Comparison of ENCODE assay signal across 26 cellular contexts in the genomic region with DNA sequence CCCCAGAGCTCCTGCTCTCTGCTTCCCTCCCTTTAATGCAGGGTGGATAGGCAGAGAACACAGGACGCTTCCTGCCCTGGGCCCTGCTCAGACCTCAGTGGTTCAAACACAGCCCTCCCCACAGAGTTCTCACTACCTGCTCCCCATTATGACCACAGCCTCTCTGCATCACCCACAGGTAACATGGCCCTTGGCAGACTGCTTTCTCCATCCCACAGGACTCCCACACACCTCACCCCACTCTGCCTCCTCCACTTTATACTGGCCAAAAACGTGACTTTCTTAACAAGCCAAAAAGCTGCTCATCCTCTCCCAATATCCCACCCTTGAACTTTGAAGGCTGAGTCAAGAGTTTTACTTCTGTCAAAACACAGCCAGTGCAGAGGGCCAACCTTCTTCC. TPM values are rescaled to one million over a fixed set of nuclear protein-coding genes. Genes with fewer than 3 reads are reported as not detected.
DNase-seq lines count a peak whose midpoint lies in the region; ATAC-seq and TF ChIP-seq lines count a peak whose summit lies in the region.
"Had no signal": no experiment of that assay in that cellular context is flagged by ENCODE, and none has a peak within 500 bp of the region (broad histone marks: within the 10 kb centered on the region; RNA-seq: fewer than 3 reads in every experiment).

No MANE protein-coding gene starts in this region.

- CTCF ChIA-PET in Caco-2 (lab: Charles Lee), result interaction anchor here (0.6 kb wide), 1 partner anchor 69 kb away, joined by 3 read pairs; no protein-coding TSS in a partner anchor

- POLR2A ChIA-PET in activated naive CD8-positive, alpha-beta T cell treated with anti-CD3 and anti-CD28 coated beads, Interleukin-2, amount 10 ng/mL, durations not matched to agents 7 days and 5 days (lab: Charles Lee), result no interaction called here
- POLR2A ChIA-PET in Caco-2 (lab: Charles Lee), result no interaction called here

- peaks cover 4% of the 10 kb centered on the region for H3K4me1 Mint-ChIP-seq in activated CD4-positive, alpha-beta T cell treated with anti-CD3 and anti-CD28 coated beads, Interleukin-2, amount 10 ng/mL, durations not matched to agents 24 days and 14 days
- peaks cover 9% of the 10 kb centered on the region for H3K4me1 Mint-ChIP-seq in activated naive CD8-positive, alpha-beta T cell treated with anti-CD3 and anti-CD28 coated beads, Interleukin-2, amount 10 ng/mL, durations not matched to agents 7 days and 5 days
- peaks cover 6% of the 10 kb centered on the region for H3K4me1 Mint-ChIP-seq in activated naive CD8-positive, alpha-beta T cell treated with anti-CD3 and anti-CD28 coated beads for 36 hours
- H3K4me1 Mint-ChIP-seq in nephron (peaks cover 18% of the 10 kb centered on the region), Caco-2 (ENCODE audit: low read depth, unreplicated experiment) (peaks cover 3% of the 10 kb centered on the region)
- H3K4me1 Mint-ChIP-seq: CD8-positive, alpha-beta memory T cell had no signal

- H3K36me3 Mint-ChIP-seq in activated CD4-positive, alpha-beta T cell treated with anti-CD3 and anti-CD28 coated beads, Interleukin-2, amount 10 ng/mL, durations not matched to agents 24 days and 14 days (ENCODE audit: low read depth), result no peaks in the 10 kb centered on the region
- H3K36me3 Mint-ChIP-seq in activated naive CD8-positive, alpha-beta T cell treated with anti-CD3 and anti-CD28 coated beads, Interleukin-2, amount 10 ng/mL, durations not matched to agents 7 days and 5 days, result peaks cover 2% of the 10 kb centered on the region
- no peaks in the 10 kb centered on the region for H3K36me3 Mint-ChIP-seq in activated naive CD8-positive, alpha-beta T cell treated with anti-CD3 and anti-CD28 coated beads for 36 hours
- H3K36me3 Mint-ChIP-seq in nephron (ENCODE audit: low read depth), result no peaks in the 10 kb centered on the region
- no peaks in the 10 kb centered on the region for H3K36me3 Mint-ChIP-seq in Caco-2 (ENCODE audit: insufficient read depth, unreplicated experiment)
- H3K36me3 Mint-ChIP-seq: CD8-positive, alpha-beta memory T cell had no signal

- H3K27ac Mint-ChIP-seq in activated CD4-positive, alpha-beta T cell treated with anti-CD3 and anti-CD28 coated beads, Interleukin-2, amount 10 ng/mL, durations not matched to agents 24 days and 14 days, result peak overlapping the region; percentile 32
- H3K27ac Mint-ChIP-seq in activated naive CD8-positive, alpha-beta T cell treated with anti-CD3 and anti-CD28 coated beads, Interleukin-2, amount 10 ng/mL, durations not matched to agents 7 days and 5 days, result peak overlapping the region; percentile 17
- no peak overlapping the region for H3K27ac Mint-ChIP-seq in activated naive CD8-positive, alpha-beta T cell treated with anti-CD3 and anti-CD28 coated beads for 36 hours
- H3K27ac Mint-ChIP-seq in nephron (peak overlapping the region in 2 of 3 experiments; percentile 30 to 36), Caco-2 (ENCODE audit: unreplicated experiment) (no peak overlapping the region)

- H3K4me3 ChIP-seq in Caco-2 (ENCODE audit: low read depth, low read length), result no peak overlapping the region
- H3K4me3 ChIP-seq: HAP-1 had no signal

- H3K4me3 Mint-ChIP-seq in activated CD4-positive, alpha-beta T cell treated with anti-CD3 and anti-CD28 coated beads, Interleukin-2, amount 10 ng/mL, durations not matched to agents 24 days and 14 days, result no peak overlapping the region
- no peak overlapping the region for H3K4me3 Mint-ChIP-seq in activated naive CD8-positive, alpha-beta T cell treated with anti-CD3 and anti-CD28 coated beads, Interleukin-2, amount 10 ng/mL, durations not matched to agents 7 days and 5 days
- H3K4me3 Mint-ChIP-seq in activated naive CD8-positive, alpha-beta T cell treated with anti-CD3 and anti-CD28 coated beads for 36 hours, result no peak overlapping the region
- no peak overlapping the region for H3K4me3 Mint-ChIP-seq in nephron
- H3K4me3 Mint-ChIP-seq in Caco-2 (ENCODE audit: unreplicated experiment), result no peak overlapping the region
- H3K4me3 Mint-ChIP-seq: CD14-positive monocyte; CD8-positive, alpha-beta memory T cell had no signal

- H3K27me3 Mint-ChIP-seq in activated CD4-positive, alpha-beta T cell treated with anti-CD3 and anti-CD28 coated beads, Interleukin-2, amount 10 ng/mL, durations not matched to agents 24 days and 14 days, result no peaks in the 10 kb centered on the region
- H3K27me3 Mint-ChIP-seq in activated naive CD8-positive, alpha-beta T cell treated with anti-CD3 and anti-CD28 coated beads, Interleukin-2, amount 10 ng/mL, durations not matched to agents 7 days and 5 days, result no peaks in the 10 kb centered on the region
- no peaks in the 10 kb centered on the region for H3K27me3 Mint-ChIP-seq in activated naive CD8-positive, alpha-beta T cell treated with anti-CD3 and anti-CD28 coated beads for 36 hours
- H3K27me3 Mint-ChIP-seq in nephron (ENCODE audit: low read depth), result no peaks in the 10 kb centered on the region
- H3K27me3 Mint-ChIP-seq in Caco-2 (ENCODE audit: insufficient read depth, unreplicated experiment), result no peaks in the 10 kb centered on the region
- H3K27me3 Mint-ChIP-seq: CD8-positive, alpha-beta memory T cell had no signal

- no TSS peak for BruUV-seq in Caco-2 (replicated peaks; lab: Mats Ljungman, UMichigan)

- TF ChIP-seq CTCF in nephron (IDR thresholded peaks at IDR 0.05; ENCODE audit: unreplicated experiment in 3 of 3) (no peak), Caco-2 (IDR thresholded peaks at IDR 0.05; ENCODE audit: insufficient read depth in 1 of 2, low read depth in 1 of 2, low read length in 1 of 2, severe bottlenecking in 1 of 2, unreplicated experiment in 1 of 2) (no peak)

- peaks cover 14% of the 10 kb centered on the region for H3K4me1 ChIP-seq in Caco-2
- H3K4me1 ChIP-seq: HAP-1 had no signal

- no peaks in the 10 kb centered on the region for H3K27me3 ChIP-seq in Caco-2 (replicated peaks; ENCODE audit: control insufficient read depth, insufficient read depth, low read length)
- H3K27me3 ChIP-seq: BE2C had no signal

- ATAC-seq in activated naive CD8-positive, alpha-beta T cell treated with anti-CD3 and anti-CD28 coated beads, Interleukin-2, amount 10 ng/mL, durations not matched to agents 7 days and 5 days (ENCODE audit: low read depth), result no peak
- ATAC-seq: PC-3 had no signal

- intact Hi-C loops in activated CD4-positive, alpha-beta T cell treated with anti-CD3 and anti-CD28 coated beads, Interleukin-2, amount 10 ng/mL, durations not matched to agents 24 days and 14 days (cut with micrococcal nuclease), result no loop called here
- intact Hi-C loops in Caco-2 (cut with micrococcal nuclease; ENCODE audit: unreplicated experiment), result no loop called here

- no peak for DNase-seq in activated CD4-positive, alpha-beta T cell treated with anti-CD3 and anti-CD28 coated beads, Interleukin-2, amount 10 ng/mL, durations not matched to agents 24 days and 14 days
- DNase-seq in activated CD4-positive, alpha-beta T cell treated with anti-CD3 and anti-CD28 coated beads for 1 hour, result no peak
- no peak for DNase-seq in activated naive CD8-positive, alpha-beta T cell treated with anti-CD3 and anti-CD28 coated beads, Interleukin-2, amount 10 ng/mL, durations not matched to agents 7 days and 5 days
- no peak for DNase-seq in activated naive CD8-positive, alpha-beta T cell treated with anti-CD3 and anti-CD28 coated beads for 36 hours
- no peak for DNase-seq in kidney tubule cell (ENCODE audit: low spot score)
- DNase-seq in Caco-2, result no peak
- DNase-seq: 8988T; ACHN; BE2C; Calu3; CD8-positive, alpha-beta memory T cell; DMS79 treated with DMSO at 0.1 percent for 48 hours; GF-D8; GOT3; IMR-90; MM.1S; NCI-H1417; NCI-H1694; NCI-H2029 treated with DMSO at 0.1 percent for 48 hours; NCI-H446 treated with DMSO at 0.1 percent for 48 hours; NCI-H526; NK-92 treated with Interleukin-12 subunit alpha and Interleukin-12 subunit beta, amount 100 ng/mL, for 24 hours; PC-3 had no signal

- no peaks in the 10 kb centered on the region for H3K36me3 ChIP-seq in Caco-2 (ENCODE audit: control insufficient read depth, insufficient read depth, low read length)
- H3K36me3 ChIP-seq: BE2C had no signal

- no peaks in the 10 kb centered on the region for H3K9me3 Mint-ChIP-seq in activated CD4-positive, alpha-beta T cell treated with anti-CD3 and anti-CD28 coated beads, Interleukin-2, amount 10 ng/mL, durations not matched to agents 24 days and 14 days
- no peaks in the 10 kb centered on the region for H3K9me3 Mint-ChIP-seq in activated naive CD8-positive, alpha-beta T cell treated with anti-CD3 and anti-CD28 coated beads, Interleukin-2, amount 10 ng/mL, durations not matched to agents 7 days and 5 days
- no peaks in the 10 kb centered on the region for H3K9me3 Mint-ChIP-seq in activated naive CD8-positive, alpha-beta T cell treated with anti-CD3 and anti-CD28 coated beads for 36 hours
- H3K9me3 Mint-ChIP-seq in nephron (no peaks in the 10 kb centered on the region), Caco-2 (ENCODE audit: unreplicated experiment) (no peaks in the 10 kb centered on the region)
- H3K9me3 Mint-ChIP-seq: CD14-positive monocyte; CD8-positive, alpha-beta memory T cell had no signal

- no peaks in the 10 kb centered on the region for H3K9me3 ChIP-seq in Caco-2
- H3K9me3 ChIP-seq: BE2C, HAP-1 had no signal

RNA-seq across cellular contexts. Expression of a gene that starts 33.8 kb away (rescaled TPM):
- total RNA-seq in activated CD4-positive, alpha-beta T cell treated with anti-CD3 and anti-CD28 coated beads, Interleukin-2, amount 10 ng/mL, durations not matched to agents 24 days and 14 days, result 31.5 and 33.2 TPM in 2 replicates
- total RNA-seq in activated naive CD8-positive, alpha-beta T cell treated with anti-CD3 and anti-CD28 coated beads, Interleukin-2, amount 10 ng/mL, durations not matched to agents 7 days and 5 days, result 10 to 100 TPM; 32.1 to 33.0 TPM
- total RNA-seq in activated naive CD8-positive, alpha-beta T cell treated with anti-CD3 and anti-CD28 coated beads for 36 hours, result 10 to 100 TPM; 33.4 to 37.0 TPM
- total RNA-seq in Caco-2 (2022), result 37.8 and 42.6 TPM in 2 replicates

RNA-seq across cellular contexts. Expression of a gene that starts 48.8 kb away (rescaled TPM):
- 105 and 106 TPM in 2 replicates for total RNA-seq in activated CD4-positive, alpha-beta T cell treated with anti-CD3 and anti-CD28 coated beads, Interleukin-2, amount 10 ng/mL, durations not matched to agents 24 days and 14 days
- total RNA-seq in activated naive CD8-positive, alpha-beta T cell treated with anti-CD3 and anti-CD28 coated beads, Interleukin-2, amount 10 ng/mL, durations not matched to agents 7 days and 5 days, result 10 to 100 TPM; 53.6 to 57.3 TPM
- total RNA-seq in activated naive CD8-positive, alpha-beta T cell treated with anti-CD3 and anti-CD28 coated beads for 36 hours, result 100 to 1,000 TPM; 100 to 101 TPM
- 168 and 194 TPM in 2 replicates for total RNA-seq in Caco-2 (2022)

RNA-seq across cellular contexts. Expression of a gene that starts 52.7 kb away (rescaled TPM):
- total RNA-seq in activated CD4-positive, alpha-beta T cell treated with anti-CD3 and anti-CD28 coated beads, Interleukin-2, amount 10 ng/mL, durations not matched to agents 24 days and 14 days, result not detected in 2 replicates
- not detected for total RNA-seq in activated naive CD8-positive, alpha-beta T cell treated with anti-CD3 and anti-CD28 coated beads, Interleukin-2, amount 10 ng/mL, durations not matched to agents 7 days and 5 days
- total RNA-seq in activated naive CD8-positive, alpha-beta T cell treated with anti-CD3 and anti-CD28 coated beads for 36 hours, result not detected
- total RNA-seq in Caco-2 (2022), result 1.5 and 2.5 TPM in 2 replicates
- total RNA-seq: Calu3; CD8-positive, alpha-beta memory T cell; IMR-90; PC-3 had no signal

Comparison
In these comparisons a context has a peak if more than half of its experiments do, and no peak if none do; other contexts are left out.
1. H3K27ac Mint-ChIP-seq: peak in activated CD4-positive, alpha-beta T cell treated with anti-CD3 and anti-CD28 coated beads, Interleukin-2, amount 10 ng/mL, durations not matched to agents 24 days and 14 days (single experiment), activated naive CD8-positive, alpha-beta T cell treated with anti-CD3 and anti-CD28 coated beads, Interleukin-2, amount 10 ng/mL, durations not matched to agents 7 days and 5 days (single experiment) and nephron (2 of 3); none in activated naive CD8-positive, alpha-beta T cell treated with anti-CD3 and anti-CD28 coated beads for 36 hours (single experiment) and Caco-2 (single experiment).